18 cellular contexts compared by ENCODE assay signal in genomic region chr13:39501711-39502324, GRCh38.
DNase-seq lines count a peak whose midpoint lies in the region; ATAC-seq lines count a peak whose summit lies in the region.
"Had no signal": no experiment of that assay in that cellular context is flagged by ENCODE, and none has a peak within 500 bp of the region (broad histone marks: within the 10 kb centered on the region; RNA-seq: fewer than 3 reads in every experiment).

No MANE protein-coding gene starts in this region.

- H3K4me3 ChIP-seq in mesodermal cell (ENCODE audit: extremely low read depth, insufficient read depth, low read length, poor library complexity, severe bottlenecking) = no peak overlapping the region
- H3K4me3 ChIP-seq: BLaER1 treated with 17β-estradiol and CSF1 and Interleukin-3, amounts not matched to agents 10 nM and 100 nM; psoas muscle; tibial nerve had no signal

- H3K27me3 Mint-ChIP-seq in stimulated activated memory B cell treated with anti-CD40 and anti-IgM and Interleukin-4, amounts not matched to agents 10 μg/mL and 1 μg/mL and 100 μg/mL, for 72 hours = peaks cover 19% of the 10 kb centered on the region
- H3K27me3 Mint-ChIP-seq: activated CD4-positive, alpha-beta memory T cell treated with anti-CD3 and anti-CD28 coated beads for 36 hours had no signal

- no peaks in the 10 kb centered on the region for H3K9me3 Mint-ChIP-seq in stimulated activated memory B cell treated with anti-CD40 and anti-IgM and Interleukin-4, amounts not matched to agents 10 μg/mL and 1 μg/mL and 100 μg/mL, for 72 hours
- H3K9me3 Mint-ChIP-seq: activated CD4-positive, alpha-beta memory T cell treated with anti-CD3 and anti-CD28 coated beads for 36 hours; activated T-helper 17 cell treated with anti-CD3 and anti-CD28 coated beads, Interleukin-2, amount 50 U/mL, for 72 hours had no signal

- H3K27ac ChIP-seq in mesodermal cell (ENCODE audit: low read depth, low read length, severe bottlenecking) = peak overlapping the region; percentile 79
- H3K27ac ChIP-seq: BLaER1 treated with 17β-estradiol and CSF1 and Interleukin-3, amounts not matched to agents 10 nM and 100 nM; KMS-11; psoas muscle; tibial nerve had no signal

- peaks cover 34% of the 10 kb centered on the region for H3K4me1 ChIP-seq in mesodermal cell (ENCODE audit: control insufficient read depth, insufficient read depth, low read length, poor library complexity, severe bottlenecking)

- H3K4me1 Mint-ChIP-seq in stimulated activated memory B cell treated with anti-CD40 and anti-IgM and Interleukin-4, amounts not matched to agents 10 μg/mL and 1 μg/mL and 100 μg/mL, for 72 hours = no peaks in the 10 kb centered on the region
- H3K4me1 Mint-ChIP-seq: activated T-helper 17 cell treated with anti-CD3 and anti-CD28 coated beads, Interleukin-2, amount 50 U/mL, for 72 hours had no signal

- intact Hi-C loops in Right ventricle myocardium inferior (cut with DNase I) = loop anchor here (2.0 to 5.0 kb wide), 3 partner anchors 43 to 85 kb away; no protein-coding TSS in a partner anchor

- H3K36me3 Mint-ChIP-seq in stimulated activated memory B cell treated with anti-CD40 and anti-IgM and Interleukin-4, amounts not matched to agents 10 μg/mL and 1 μg/mL and 100 μg/mL, for 72 hours = no peaks in the 10 kb centered on the region
- H3K36me3 Mint-ChIP-seq: activated CD4-positive, alpha-beta memory T cell treated with anti-CD3 and anti-CD28 coated beads for 36 hours had no signal

- H3K9me3 ChIP-seq in mesodermal cell (ENCODE audit: control insufficient read depth, low read length) = no peaks in the 10 kb centered on the region
- H3K9me3 ChIP-seq: BLaER1 treated with 17β-estradiol and CSF1 and Interleukin-3, amounts not matched to agents 10 nM and 100 nM; psoas muscle; tibial nerve had no signal

- ATAC-seq in Right ventricle myocardium inferior (peak; percentile 90), GM21576 (IDR thresholded peaks at IDR 0.05; ENCODE audit: unreplicated experiment) (no peak)
- ATAC-seq in stimulated activated memory B cell treated with anti-CD40 and anti-IgM and Interleukin-4, amounts not matched to agents 10 μg/mL and 1 μg/mL and 100 μg/mL, for 72 hours = no peak
- ATAC-seq: activated T-helper 17 cell treated with anti-CD3 and anti-CD28 coated beads, Interleukin-2, amount 50 U/mL, for 72 hours; psoas muscle had no signal

- H3K27ac Mint-ChIP-seq in stimulated activated memory B cell treated with anti-CD40 and anti-IgM and Interleukin-4, amounts not matched to agents 10 μg/mL and 1 μg/mL and 100 μg/mL, for 72 hours = no peak overlapping the region
- H3K27ac Mint-ChIP-seq: activated CD4-positive, alpha-beta memory T cell treated with anti-CD3 and anti-CD28 coated beads for 36 hours; activated T-helper 17 cell treated with anti-CD3 and anti-CD28 coated beads, Interleukin-2, amount 50 U/mL, for 72 hours had no signal

- 0 to 70% methylated on average over 1 to 2 of the region's 3 CpGs for WGBS in mesodermal cell (ENCODE audit: insufficient coverage in 2 of 2), 2 experiments

- no peak overlapping the region for H3K4me3 Mint-ChIP-seq in stimulated activated memory B cell treated with anti-CD40 and anti-IgM and Interleukin-4, amounts not matched to agents 10 μg/mL and 1 μg/mL and 100 μg/mL, for 72 hours
- H3K4me3 Mint-ChIP-seq: activated CD4-positive, alpha-beta memory T cell treated with anti-CD3 and anti-CD28 coated beads for 36 hours; activated T-helper 17 cell treated with anti-CD3 and anti-CD28 coated beads, Interleukin-2, amount 50 U/mL, for 72 hours had no signal

- H3K36me3 ChIP-seq in mesodermal cell (ENCODE audit: control insufficient read depth, insufficient read depth, low read length) = no peaks in the 10 kb centered on the region
- H3K36me3 ChIP-seq: BLaER1 treated with 17β-estradiol and CSF1 and Interleukin-3, amounts not matched to agents 10 nM and 100 nM; tibial nerve had no signal

- DNase-seq in EH (ENCODE audit: low read depth) (peak; percentile 32), NCI-H446 treated with DMSO at 0.1 percent for 48 hours (lab: John Stamatoyannopoulos, UW) (peak; percentile 81), Right ventricle myocardium inferior (ENCODE audit: missing footprints) (peak; percentile 72), AG08396 (ENCODE audit: low spot score) (no peak), GDM1 (lab: John Stamatoyannopoulos, UW) (no peak)
- DNase-seq: activated CD4-positive, alpha-beta memory T cell treated with anti-CD3 and anti-CD28 coated beads for 36 hours; effector CD4-positive, alpha-beta T cell; GF-D8; GOT3; NCI-H2029; psoas muscle had no signal

Comparison
In these comparisons a context has a peak if more than half of its experiments do, and no peak if none do; other contexts are left out.
1. DNase-seq: peak in EH (single experiment), NCI-H446 treated with DMSO at 0.1 percent for 48 hours (single experiment) and Right ventricle myocardium inferior (single experiment); none in AG08396 (single experiment) and GDM1 (single experiment).